ENCODE assay signal across 22 cellular contexts in the genomic region with DNA sequence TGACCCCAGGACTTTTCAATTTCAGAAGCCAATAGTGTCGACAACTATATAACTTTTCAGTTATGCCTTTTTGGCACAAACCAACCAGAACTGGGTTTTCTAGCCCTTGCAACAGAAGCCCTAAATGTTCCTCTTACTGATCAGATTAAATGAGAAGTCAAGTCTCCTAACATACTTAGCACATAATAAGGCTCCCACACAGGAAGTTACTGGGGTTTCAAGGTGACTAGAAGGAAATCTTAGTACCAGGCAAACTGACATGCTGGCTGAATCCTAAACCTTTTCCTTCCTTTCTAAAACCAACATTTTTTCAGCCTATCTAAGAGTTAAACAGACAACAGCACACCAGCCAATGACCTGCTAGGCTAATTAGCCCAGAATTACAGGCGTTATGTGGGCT.
"Had no signal": no experiment of that assay in that cellular context is flagged by ENCODE, and none has a peak within 500 bp of the region (broad histone marks: within the 10 kb centered on the region; RNA-seq: fewer than 3 reads in every experiment).

No MANE protein-coding gene starts in this region.

- H3K9me3 ChIP-seq: neutrophil, right lobe of liver had no signal

- H3K4me3 Mint-ChIP-seq: endodermal cell; naive thymus-derived CD4-positive, alpha-beta T cell; nephron progenitor cell had no signal

- H3K27me3 ChIP-seq: foreskin keratinocyte, hepatocyte, neutrophil, right lobe of liver, stomach, transverse colon had no signal

- H3K27ac ChIP-seq: coronary artery, foreskin keratinocyte, hepatocyte, left ventricle myocardium inferior, lower lobe of right lung, neutrophil, psoas muscle, right lobe of liver, stomach, thoracic aorta, transverse colon had no signal

- DNase-seq: effector CD4-positive, alpha-beta T cell; endodermal cell; erythroblast; kidney; left cardiac atrium; left ventricle myocardium inferior; lower lobe of right lung; mesenchymal stem cell; naive thymus-derived CD4-positive, alpha-beta T cell; nephron progenitor cell; psoas muscle; right lobe of liver; stimulated activated CD4-positive, alpha-beta T cell treated with anti-CD3 and anti-CD28 coated beads, Interleukin-2, amount 100 ng/mL, for 24 hours; stimulated activated naive CD4-positive, alpha-beta T cell; stomach; substantia nigra; transverse colon had no signal

- H3K27ac Mint-ChIP-seq: endodermal cell; naive thymus-derived CD4-positive, alpha-beta T cell; nephron progenitor cell had no signal

- H3K4me2 ChIP-seq: hepatocyte had no signal

- H3K36me3 ChIP-seq: left ventricle myocardium inferior, lower lobe of right lung, neutrophil, right lobe of liver, stomach, thoracic aorta, transverse colon had no signal

- H3K36me3 Mint-ChIP-seq: naive thymus-derived CD4-positive, alpha-beta T cell had no signal

- H3K27me3 Mint-ChIP-seq: naive thymus-derived CD4-positive, alpha-beta T cell had no signal

- H3K4me1 ChIP-seq: foreskin keratinocyte, left ventricle myocardium inferior, lower lobe of right lung, psoas muscle, right lobe of liver, stomach, transverse colon had no signal

- ATAC-seq: left cardiac atrium; lower lobe of right lung; naive thymus-derived CD4-positive, alpha-beta T cell; psoas muscle; right lobe of liver had no signal

- H3K4me1 Mint-ChIP-seq: naive thymus-derived CD4-positive, alpha-beta T cell; nephron progenitor cell had no signal

- H3K4me3 ChIP-seq: coronary artery, hepatocyte, left ventricle myocardium inferior, lower lobe of right lung, psoas muscle, right lobe of liver, stomach, thoracic aorta, transverse colon had no signal
